Comparison of ENCODE assay signal across 1 cellular context in genomic region chr5:14760548-14761002, GRCh38.
A peak's percentile ranks its signal among the peaks of the same experiment; 100 is the strongest.
TF ChIP-seq lines count a peak whose summit lies in the region.

No MANE protein-coding gene starts in this region.

TF ChIP-seq in HepG2, 621 proteins besides CTCF, POLR2A, EP300 and RAD21 (continued from another document and continues in another):
- TF ChIP-seq ARID5B (CRISPR knock-in tag; IDR thresholded peaks at IDR 0.05) (peak; percentile 80), ZBTB21 (CRISPR knock-in tag; IDR thresholded peaks at IDR 0.05) (no peak), YEATS4 (CRISPR knock-in tag; IDR thresholded peaks at IDR 0.05; ENCODE audit: borderline replicate concordance) (no peak), HDAC6 (IDR thresholded peaks at IDR 0.05; ENCODE audit: low read depth, low read length) (no peak), THYN1 (CRISPR knock-in tag; IDR thresholded peaks at IDR 0.05; ENCODE audit: borderline replicate concordance, low read depth) (no peak), CHCHD3 (CRISPR knock-in tag; IDR thresholded peaks at IDR 0.05) (no peak), NCOA2 (CRISPR knock-in tag; IDR thresholded peaks at IDR 0.05) (peak; percentile 64; the same call in 1 of the 2 replicates), STAG1 (CRISPR knock-in tag; IDR thresholded peaks at IDR 0.05) (no peak), MBD4 (IDR thresholded peaks at IDR 0.05; ENCODE audit: borderline replicate concordance, low read length) (no peak), TAF15 (IDR thresholded peaks at IDR 0.05; ENCODE audit: low read depth, low read length, poor library complexity, severe bottlenecking) (no peak), SRSF1 (optimal IDR thresholded peaks at IDR 0.05; ENCODE audit: low read depth, low read length) (no peak), ZNF644 (CRISPR knock-in tag; IDR thresholded peaks at IDR 0.05; ENCODE audit: low read depth) (peak; percentile 56), ZNF615 (CRISPR knock-in tag; IDR thresholded peaks at IDR 0.05; ENCODE audit: borderline replicate concordance) (no peak), ZC3H4 (CRISPR knock-in tag; IDR thresholded peaks at IDR 0.05; ENCODE audit: borderline replicate concordance) (no peak), ELF3 (CRISPR knock-in tag; IDR thresholded peaks at IDR 0.05) (no peak), RCOR2 (CRISPR knock-in tag; IDR thresholded peaks at IDR 0.05) (peak; percentile 40; the same call in 1 of the 2 replicates), HNF1A (IDR thresholded peaks at IDR 0.05; ENCODE audit: low read depth) (no peak), HNF1A (CRISPR knock-in tag; IDR thresholded peaks at IDR 0.05; ENCODE audit: borderline replicate concordance) (peak; percentile 43; the same call in 1 of the 2 replicates), MTA1 (CRISPR knock-in tag; IDR thresholded peaks at IDR 0.05; ENCODE audit: borderline replicate concordance) (no peak; the same call in 1 of the 2 replicates), NPAS2 (CRISPR knock-in tag; IDR thresholded peaks at IDR 0.05; ENCODE audit: borderline replicate concordance) (no peak), ZNF788 (CRISPR knock-in tag; IDR thresholded peaks at IDR 0.05; ENCODE audit: borderline replicate concordance) (no peak), ZBTB1 (CRISPR knock-in tag; IDR thresholded peaks at IDR 0.05; ENCODE audit: borderline replicate concordance) (no peak), ZKSCAN1 (IDR thresholded peaks at IDR 0.05; ENCODE audit: low read length) (no peak), SRF (IDR thresholded peaks at IDR 0.05; ENCODE audit: low read depth, low read length) (no peak), CREB1 (IDR thresholded peaks at IDR 0.05) (peak; percentile 33; the same call in 1 of the 2 replicates), CREB1 (CRISPR knock-in tag; IDR thresholded peaks at IDR 0.05) (peak; percentile 46; the same call in 1 of the 2 replicates), ZFP91 (CRISPR knock-in tag; IDR thresholded peaks at IDR 0.05; ENCODE audit: borderline replicate concordance) (no peak; the same call in 1 of the 2 replicates), NR0B2 (CRISPR knock-in tag; IDR thresholded peaks at IDR 0.05) (no peak), ETV6 (CRISPR knock-in tag; conservative IDR thresholded peaks at IDR 0.05) (no peak), ZBTB46 (CRISPR knock-in tag; IDR thresholded peaks at IDR 0.05; ENCODE audit: borderline replicate concordance) (no peak), ZBTB39 (CRISPR knock-in tag; IDR thresholded peaks at IDR 0.05) (no peak), KLF15 (CRISPR knock-in tag; IDR thresholded peaks at IDR 0.05; ENCODE audit: borderline replicate concordance) (no peak), POLR2AphosphoS5 (IDR thresholded peaks at IDR 0.05; ENCODE audit: low read depth, low read length) (no peak), ZHX1 (CRISPR knock-in tag; IDR thresholded peaks at IDR 0.05; ENCODE audit: low read depth) (no peak), ZSCAN25 (CRISPR knock-in tag; IDR thresholded peaks at IDR 0.05) (no peak), ZNF362 (CRISPR knock-in tag; IDR thresholded peaks at IDR 0.05; ENCODE audit: borderline replicate concordance) (no peak), RFXANK (CRISPR knock-in tag; IDR thresholded peaks at IDR 0.05) (no peak), ZNF75D (CRISPR knock-in tag; IDR thresholded peaks at IDR 0.05; ENCODE audit: borderline replicate concordance) (no peak), U2AF1 (optimal IDR thresholded peaks at IDR 0.05; ENCODE audit: low read depth, low read length) (no peak), ZNF513 (CRISPR knock-in tag; conservative IDR thresholded peaks at IDR 0.05) (no peak), CCAR2 (optimal IDR thresholded peaks at IDR 0.05; ENCODE audit: low read depth, low read length) (no peak)
